ENCODE assay signal across 2 cellular contexts in the genomic region with DNA sequence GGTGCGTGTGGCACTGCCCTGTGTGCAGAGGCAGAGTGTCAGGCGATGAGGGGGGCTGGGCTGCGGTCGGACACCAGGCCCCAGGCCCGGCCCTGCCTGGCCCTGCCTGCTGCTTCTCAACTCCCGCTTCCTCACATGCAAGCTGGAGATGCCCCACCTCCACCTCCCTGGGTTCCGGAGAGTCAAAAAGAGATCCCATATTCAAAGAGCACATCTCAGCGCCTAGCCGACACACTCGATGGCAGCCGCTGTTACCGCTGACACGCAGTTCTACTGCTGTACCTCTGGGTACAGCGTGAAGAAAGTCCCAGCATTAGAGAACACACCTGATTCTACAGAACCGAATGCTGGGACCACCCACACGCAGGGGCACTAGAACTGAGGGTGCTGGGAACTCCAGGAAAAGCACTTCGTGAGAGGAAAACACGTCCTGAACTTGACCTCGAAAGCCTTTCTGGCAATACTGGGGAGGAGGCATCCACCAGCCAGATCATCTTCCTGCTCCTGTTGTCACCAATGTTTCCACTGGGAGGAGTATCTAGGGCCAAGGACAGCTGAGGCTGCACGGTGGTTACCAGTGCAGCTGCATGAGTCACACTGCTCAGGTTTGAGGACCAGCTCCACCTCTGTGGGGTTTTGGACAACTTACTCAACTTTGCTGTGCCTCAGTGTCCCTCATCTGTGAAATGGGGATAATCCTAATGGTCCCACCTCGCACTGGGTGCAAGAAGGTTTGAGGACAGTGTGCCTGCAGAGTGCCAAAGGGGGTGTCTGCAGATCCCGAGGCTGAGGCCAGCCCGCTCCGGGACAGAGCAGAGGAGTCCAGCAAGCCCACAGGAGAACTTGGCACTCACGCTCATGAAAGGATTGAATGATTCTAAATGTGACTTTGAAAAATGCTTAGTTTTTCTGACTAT.
TF ChIP-seq lines count a peak whose summit lies in the region.

No MANE protein-coding gene starts in this region.

TF ChIP-seq in GM12891, 5 proteins besides CTCF, POLR2A, EP300 and RAD21:
- TF ChIP-seq POLR2AphosphoS5 (IDR thresholded peaks at IDR 0.05; ENCODE audit: low read depth, low read length) (peak; percentile 74), POU2F2 (IDR thresholded peaks at IDR 0.05; ENCODE audit: low read depth, low read length) (no peak)

TF ChIP-seq in K562, 482 proteins besides CTCF, POLR2A, EP300 and RAD21:
- TF ChIP-seq, protein P1, sequence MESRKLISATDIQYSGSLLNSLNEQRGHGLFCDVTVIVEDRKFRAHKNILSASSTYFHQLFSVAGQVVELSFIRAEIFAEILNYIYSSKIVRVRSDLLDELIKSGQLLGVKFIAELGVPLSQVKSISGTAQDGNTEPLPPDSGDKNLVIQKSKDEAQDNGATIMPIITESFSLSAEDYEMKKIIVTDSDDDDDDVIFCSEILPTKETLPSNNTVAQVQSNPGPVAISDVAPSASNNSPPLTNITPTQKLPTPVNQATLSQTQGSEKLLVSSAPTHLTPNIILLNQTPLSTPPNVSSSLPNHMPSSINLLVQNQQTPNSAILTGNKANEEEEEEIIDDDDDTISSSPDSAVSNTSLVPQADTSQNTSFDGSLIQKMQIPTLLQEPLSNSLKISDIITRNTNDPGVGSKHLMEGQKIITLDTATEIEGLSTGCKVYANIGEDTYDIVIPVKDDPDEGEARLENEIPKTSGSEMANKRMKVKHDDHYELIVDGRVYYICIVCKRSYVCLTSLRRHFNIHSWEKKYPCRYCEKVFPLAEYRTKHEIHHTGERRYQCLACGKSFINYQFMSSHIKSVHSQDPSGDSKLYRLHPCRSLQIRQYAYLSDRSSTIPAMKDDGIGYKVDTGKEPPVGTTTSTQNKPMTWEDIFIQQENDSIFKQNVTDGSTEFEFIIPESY (CRISPR knock-in tag; IDR thresholded peaks at IDR 0.05) = peak; percentile 49; the same call in 1 of the 2 replicates
- TF ChIP-seq GATA2 (CRISPR knock-in tag; IDR thresholded peaks at IDR 0.05) = no peak
- TF ChIP-seq, protein P2, sequence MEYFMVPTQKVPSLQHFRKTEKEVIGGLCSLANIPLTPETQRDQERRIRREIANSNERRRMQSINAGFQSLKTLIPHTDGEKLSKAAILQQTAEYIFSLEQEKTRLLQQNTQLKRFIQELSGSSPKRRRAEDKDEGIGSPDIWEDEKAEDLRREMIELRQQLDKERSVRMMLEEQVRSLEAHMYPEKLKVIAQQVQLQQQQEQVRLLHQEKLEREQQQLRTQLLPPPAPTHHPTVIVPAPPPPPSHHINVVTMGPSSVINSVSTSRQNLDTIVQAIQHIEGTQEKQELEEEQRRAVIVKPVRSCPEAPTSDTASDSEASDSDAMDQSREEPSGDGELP (CRISPR knock-in tag; IDR thresholded peaks at IDR 0.05; ENCODE audit: borderline replicate concordance) = peak; percentile 15; the same call in 1 of the 2 replicates
